ENCODE assay signal across 1 cellular context in the genomic region with DNA sequence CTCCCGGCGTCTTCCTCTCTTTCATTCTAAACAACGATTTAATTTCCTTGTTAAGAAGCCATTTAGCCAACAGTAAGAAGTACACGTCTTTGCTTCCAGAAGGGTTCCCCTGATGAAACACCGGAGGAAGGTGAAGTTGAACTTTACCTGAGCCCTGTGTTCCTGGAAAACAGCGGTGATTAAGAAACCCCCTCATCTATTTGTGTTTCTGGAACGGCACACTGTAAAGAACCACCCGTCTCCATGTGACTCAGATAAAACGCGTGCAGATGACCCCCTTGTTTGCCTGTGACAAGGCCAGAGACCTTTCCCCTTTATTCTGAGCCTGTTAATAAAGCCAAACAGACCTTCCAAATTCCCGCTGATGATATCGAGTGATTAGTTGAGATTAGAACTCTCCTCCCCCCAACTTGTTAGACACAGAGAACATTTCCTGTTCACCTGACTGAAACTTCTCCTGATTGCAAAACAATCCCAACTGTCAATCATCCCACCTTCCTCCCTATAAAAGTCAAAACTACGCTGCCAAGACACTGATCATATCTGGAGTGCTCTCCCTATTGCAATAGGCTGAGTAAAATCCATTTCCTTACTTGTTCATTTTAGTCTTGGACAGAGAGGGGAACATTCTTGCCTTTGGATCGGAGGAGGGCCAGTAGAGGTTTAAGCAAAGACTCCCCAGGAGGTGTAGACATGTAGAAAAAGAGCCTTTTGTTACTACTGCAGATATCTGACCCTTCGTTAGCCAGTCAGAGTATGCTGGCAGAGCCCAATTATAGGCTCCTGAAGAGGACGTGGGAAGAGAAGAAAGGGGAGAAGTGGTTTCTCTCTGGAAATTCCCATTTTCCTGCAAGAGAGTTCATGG.
A peak's percentile ranks its signal among the peaks of the same experiment; 100 is the strongest.
TF ChIP-seq lines count a peak whose summit lies in the region.

No MANE protein-coding gene starts in this region.

TF ChIP-seq in IMR-90, 13 proteins besides CTCF, POLR2A, EP300 and RAD21:
- TF ChIP-seq, protein P1, sequence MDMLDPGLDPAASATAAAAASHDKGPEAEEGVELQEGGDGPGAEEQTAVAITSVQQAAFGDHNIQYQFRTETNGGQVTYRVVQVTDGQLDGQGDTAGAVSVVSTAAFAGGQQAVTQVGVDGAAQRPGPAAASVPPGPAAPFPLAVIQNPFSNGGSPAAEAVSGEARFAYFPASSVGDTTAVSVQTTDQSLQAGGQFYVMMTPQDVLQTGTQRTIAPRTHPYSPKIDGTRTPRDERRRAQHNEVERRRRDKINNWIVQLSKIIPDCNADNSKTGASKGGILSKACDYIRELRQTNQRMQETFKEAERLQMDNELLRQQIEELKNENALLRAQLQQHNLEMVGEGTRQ (IDR thresholded peaks at IDR 0.05; ENCODE audit: low read depth, low read length): peak; percentile 26; the same call in 1 of the 2 replicates
- TF ChIP-seq CEBPB (IDR thresholded peaks at IDR 0.05; ENCODE audit: low read depth, low read length) (peak; percentile 69), RFX5 (IDR thresholded peaks at IDR 0.05; ENCODE audit: low read depth, low read length) (no peak), BHLHE40 (IDR thresholded peaks at IDR 0.05; ENCODE audit: low read depth, low read length) (0 out of 2 replicates have a peak, but pooled peaks have one; percentile 29), CHD1 (IDR thresholded peaks at IDR 0.05; ENCODE audit: low read depth, low read length) (no peak)
